Comparison of ENCODE assay signal across 10 cellular contexts in genomic region chr12:93894391-93895095, GRCh38.
DNase-seq lines count a peak whose midpoint lies in the region; ATAC-seq and TF ChIP-seq lines count a peak whose summit lies in the region.
"Had no signal": no experiment of that assay in that cellular context is flagged by ENCODE, and none has a peak within 500 bp of the region (broad histone marks: within the 10 kb centered on the region; RNA-seq: fewer than 3 reads in every experiment).

No MANE protein-coding gene starts in this region.

- no peaks in the 10 kb centered on the region for H3K27me3 ChIP-seq in esophagus muscularis mucosa
- no peaks in the 10 kb centered on the region for H3K27me3 ChIP-seq in suprapubic skin

- H3K4me3 ChIP-seq in esophagus muscularis mucosa (peak overlapping the region; percentile 31 to 39 (median 36)), suprapubic skin (no peak overlapping the region)

- no peak overlapping the region for H3K4me3 Mint-ChIP-seq in mesothelial cell of epicardium

- H3K9me3 ChIP-seq in esophagus muscularis mucosa (no peaks in the 10 kb centered on the region), suprapubic skin (no peaks in the 10 kb centered on the region)

- no peaks in the 10 kb centered on the region for H3K9me3 Mint-ChIP-seq in mesothelial cell of epicardium

- WGBS in esophagus muscularis mucosa, result 15% methylated on average over 4 of the region's 17 CpGs
- WGBS in suprapubic skin, result 20% methylated on average over 2 of the region's 17 CpGs

- H3K36me3 ChIP-seq in esophagus muscularis mucosa (no peaks in the 10 kb centered on the region), suprapubic skin (no peaks in the 10 kb centered on the region)

- TF ChIP-seq EP300 in esophagus muscularis mucosa (IDR thresholded peaks at IDR 0.05) (no peak), suprapubic skin (IDR thresholded peaks at IDR 0.05) (no peak)

- peaks cover 29 to 37% (median 35%) of the 10 kb centered on the region in 4 donors for H3K4me1 ChIP-seq in esophagus muscularis mucosa
- H3K4me1 ChIP-seq in suprapubic skin, result peaks cover 24% of the 10 kb centered on the region

- no peaks in the 10 kb centered on the region for H3K27me3 Mint-ChIP-seq in mesothelial cell of epicardium (ENCODE audit: low read depth)

- TF ChIP-seq CTCF in esophagus muscularis mucosa (IDR thresholded peaks at IDR 0.05), result no peak
- no peak for TF ChIP-seq CTCF in mesothelial cell of epicardium (IDR thresholded peaks at IDR 0.05; ENCODE audit: unreplicated experiment)
- no peak for TF ChIP-seq CTCF in suprapubic skin (IDR thresholded peaks at IDR 0.05)

- peaks cover 43% of the 10 kb centered on the region for H3K4me1 Mint-ChIP-seq in mesothelial cell of epicardium

- DNase-seq in NCI-H2227 treated with DMSO at 0.1 percent for 48 hours (lab: John Stamatoyannopoulos, UW) (peak; percentile 72), esophagus muscularis mucosa (ENCODE audit: extremely low spot score) (peak; percentile 94), mesothelial cell of epicardium (ENCODE audit: low spot score in 2 of 2, unreplicated experiment in 2 of 2) (peak in 1 of 2 experiments; percentile 47), suprapubic skin (ENCODE audit: low spot score in 2 of 2) (peak; percentile 79 to 85), DMS53 (lab: John Stamatoyannopoulos, UW) (no peak), NCI-H1417 treated with DMSO at 0.1 percent for 48 hours (lab: John Stamatoyannopoulos, UW) (no peak)
- DNase-seq: activated CD4-positive, CD25-positive, alpha-beta regulatory T cell; stimulated activated CD4-positive, alpha-beta T cell treated with anti-CD3 and anti-CD28 coated beads, Interleukin-4, amount 100 ng/mL, for 4 hours had no signal

- intact Hi-C loops in esophagus muscularis mucosa (cut with DNase I), result loop anchor here (5.0 to 10.0 kb wide), 3 partner anchors 57 to 180 kb away; no protein-coding TSS in a partner anchor

- no peak for ATAC-seq in GM21526 (IDR thresholded peaks at IDR 0.05; ENCODE audit: low FRiP score, unreplicated experiment)
- no peak for ATAC-seq in GM19397 (IDR thresholded peaks at IDR 0.05; ENCODE audit: unreplicated experiment)

- H3K36me3 Mint-ChIP-seq in mesothelial cell of epicardium, result no peaks in the 10 kb centered on the region

- peak overlapping the region; percentile 74 for H3K27ac Mint-ChIP-seq in mesothelial cell of epicardium

- TF ChIP-seq POLR2A in esophagus muscularis mucosa (IDR thresholded peaks at IDR 0.05; ENCODE audit: low read depth) (no peak), suprapubic skin (IDR thresholded peaks at IDR 0.05) (no peak)

- H3K27ac ChIP-seq in esophagus muscularis mucosa (replicated peaks in 1 of 4) (peak overlapping the region; percentile 68 to 86 (median 77)), suprapubic skin (no peak overlapping the region)

Comparison
In these comparisons a context has a peak if more than half of its experiments do, and no peak if none do; other contexts are left out.
1. DNase-seq: peak in NCI-H2227 treated with DMSO at 0.1 percent for 48 hours (single experiment), esophagus muscularis mucosa (single experiment) and suprapubic skin (2 of 2); none in DMS53 (single experiment) and NCI-H1417 treated with DMSO at 0.1 percent for 48 hours (single experiment).